1 cellular context compared by ENCODE assay signal in the genomic region with DNA sequence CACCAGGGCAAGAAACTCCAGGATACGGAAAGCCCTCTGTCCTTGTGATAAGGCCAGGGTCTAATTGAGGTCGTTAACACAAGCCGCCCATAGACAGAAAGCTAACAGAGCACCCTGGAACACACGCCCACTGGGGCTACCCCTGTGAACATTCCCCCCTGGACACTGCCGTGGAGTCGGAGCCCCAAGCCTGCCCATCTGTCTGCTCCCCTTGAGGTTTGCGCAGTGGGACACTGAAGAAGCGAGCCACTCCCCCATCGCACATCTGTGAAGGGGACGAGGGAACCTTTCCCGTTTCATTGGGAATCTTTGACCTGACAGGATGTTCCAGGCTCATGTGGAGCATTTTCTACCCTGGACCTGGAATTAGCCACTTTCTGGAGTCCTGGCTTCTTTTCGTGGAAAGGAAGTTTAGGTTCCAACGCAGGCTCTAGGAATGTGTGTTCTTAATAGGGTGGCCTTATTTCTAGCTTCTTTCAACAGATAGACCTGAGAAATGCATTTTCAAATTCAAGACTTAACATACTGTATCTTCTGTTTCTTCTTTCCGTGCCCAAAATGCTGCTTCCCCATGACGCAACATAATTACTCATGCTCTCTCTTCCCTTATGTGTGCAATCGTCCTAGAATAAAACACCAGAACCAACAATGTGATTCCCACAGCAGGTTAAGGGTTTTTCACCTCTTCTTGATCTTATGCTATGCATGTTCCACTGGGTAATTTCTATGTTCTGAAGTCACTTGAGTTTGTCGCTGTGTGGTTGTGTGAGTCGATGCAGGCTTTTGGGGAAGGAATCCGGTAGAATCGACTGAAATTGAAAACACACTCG.
TF ChIP-seq lines count a peak whose summit lies in the region.

No MANE protein-coding gene starts in this region.

TF ChIP-seq in HepG2, 621 proteins besides CTCF, POLR2A, EP300 and RAD21:
- TF ChIP-seq HOXA7 (CRISPR knock-in tag; IDR thresholded peaks at IDR 0.05) (no peak), ZMYM2 (CRISPR knock-in tag; IDR thresholded peaks at IDR 0.05) (no peak), ATF7 (IDR thresholded peaks at IDR 0.05) (0 out of 2 replicates have a peak, but pooled peaks have one; percentile 7), ATF7 (CRISPR knock-in tag; IDR thresholded peaks at IDR 0.05) (no peak), ZNF274 (CRISPR knock-in tag; IDR thresholded peaks at IDR 0.05) (no peak), SUZ12 (IDR thresholded peaks at IDR 0.05; ENCODE audit: low read depth, low read length) (no peak), ZIK1 (CRISPR knock-in tag; IDR thresholded peaks at IDR 0.05; ENCODE audit: borderline replicate concordance, low read depth) (no peak), CEBPB (IDR thresholded peaks at IDR 0.05; ENCODE audit: borderline replicate concordance, low read depth, low read length) (0 out of 2 replicates have a peak, but pooled peaks have one; percentile 49)
- TF ChIP-seq, protein P1, sequence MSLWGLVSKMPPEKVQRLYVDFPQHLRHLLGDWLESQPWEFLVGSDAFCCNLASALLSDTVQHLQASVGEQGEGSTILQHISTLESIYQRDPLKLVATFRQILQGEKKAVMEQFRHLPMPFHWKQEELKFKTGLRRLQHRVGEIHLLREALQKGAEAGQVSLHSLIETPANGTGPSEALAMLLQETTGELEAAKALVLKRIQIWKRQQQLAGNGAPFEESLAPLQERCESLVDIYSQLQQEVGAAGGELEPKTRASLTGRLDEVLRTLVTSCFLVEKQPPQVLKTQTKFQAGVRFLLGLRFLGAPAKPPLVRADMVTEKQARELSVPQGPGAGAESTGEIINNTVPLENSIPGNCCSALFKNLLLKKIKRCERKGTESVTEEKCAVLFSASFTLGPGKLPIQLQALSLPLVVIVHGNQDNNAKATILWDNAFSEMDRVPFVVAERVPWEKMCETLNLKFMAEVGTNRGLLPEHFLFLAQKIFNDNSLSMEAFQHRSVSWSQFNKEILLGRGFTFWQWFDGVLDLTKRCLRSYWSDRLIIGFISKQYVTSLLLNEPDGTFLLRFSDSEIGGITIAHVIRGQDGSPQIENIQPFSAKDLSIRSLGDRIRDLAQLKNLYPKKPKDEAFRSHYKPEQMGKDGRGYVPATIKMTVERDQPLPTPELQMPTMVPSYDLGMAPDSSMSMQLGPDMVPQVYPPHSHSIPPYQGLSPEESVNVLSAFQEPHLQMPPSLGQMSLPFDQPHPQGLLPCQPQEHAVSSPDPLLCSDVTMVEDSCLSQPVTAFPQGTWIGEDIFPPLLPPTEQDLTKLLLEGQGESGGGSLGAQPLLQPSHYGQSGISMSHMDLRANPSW (CRISPR knock-in tag; IDR thresholded peaks at IDR 0.05; ENCODE audit: borderline replicate concordance) = no peak
- TF ChIP-seq, protein P2, sequence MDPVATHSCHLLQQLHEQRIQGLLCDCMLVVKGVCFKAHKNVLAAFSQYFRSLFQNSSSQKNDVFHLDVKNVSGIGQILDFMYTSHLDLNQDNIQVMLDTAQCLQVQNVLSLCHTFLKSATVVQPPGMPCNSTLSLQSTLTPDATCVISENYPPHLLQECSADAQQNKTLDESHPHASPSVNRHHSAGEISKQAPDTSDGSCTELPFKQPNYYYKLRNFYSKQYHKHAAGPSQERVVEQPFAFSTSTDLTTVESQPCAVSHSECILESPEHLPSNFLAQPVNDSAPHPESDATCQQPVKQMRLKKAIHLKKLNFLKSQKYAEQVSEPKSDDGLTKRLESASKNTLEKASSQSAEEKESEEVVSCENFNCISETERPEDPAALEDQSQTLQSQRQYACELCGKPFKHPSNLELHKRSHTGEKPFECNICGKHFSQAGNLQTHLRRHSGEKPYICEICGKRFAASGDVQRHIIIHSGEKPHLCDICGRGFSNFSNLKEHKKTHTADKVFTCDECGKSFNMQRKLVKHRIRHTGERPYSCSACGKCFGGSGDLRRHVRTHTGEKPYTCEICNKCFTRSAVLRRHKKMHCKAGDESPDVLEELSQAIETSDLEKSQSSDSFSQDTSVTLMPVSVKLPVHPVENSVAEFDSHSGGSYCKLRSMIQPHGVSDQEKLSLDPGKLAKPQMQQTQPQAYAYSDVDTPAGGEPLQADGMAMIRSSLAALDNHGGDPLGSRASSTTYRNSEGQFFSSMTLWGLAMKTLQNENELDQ (CRISPR knock-in tag; IDR thresholded peaks at IDR 0.05; ENCODE audit: borderline replicate concordance) = no peak
- TF ChIP-seq, protein P3, sequence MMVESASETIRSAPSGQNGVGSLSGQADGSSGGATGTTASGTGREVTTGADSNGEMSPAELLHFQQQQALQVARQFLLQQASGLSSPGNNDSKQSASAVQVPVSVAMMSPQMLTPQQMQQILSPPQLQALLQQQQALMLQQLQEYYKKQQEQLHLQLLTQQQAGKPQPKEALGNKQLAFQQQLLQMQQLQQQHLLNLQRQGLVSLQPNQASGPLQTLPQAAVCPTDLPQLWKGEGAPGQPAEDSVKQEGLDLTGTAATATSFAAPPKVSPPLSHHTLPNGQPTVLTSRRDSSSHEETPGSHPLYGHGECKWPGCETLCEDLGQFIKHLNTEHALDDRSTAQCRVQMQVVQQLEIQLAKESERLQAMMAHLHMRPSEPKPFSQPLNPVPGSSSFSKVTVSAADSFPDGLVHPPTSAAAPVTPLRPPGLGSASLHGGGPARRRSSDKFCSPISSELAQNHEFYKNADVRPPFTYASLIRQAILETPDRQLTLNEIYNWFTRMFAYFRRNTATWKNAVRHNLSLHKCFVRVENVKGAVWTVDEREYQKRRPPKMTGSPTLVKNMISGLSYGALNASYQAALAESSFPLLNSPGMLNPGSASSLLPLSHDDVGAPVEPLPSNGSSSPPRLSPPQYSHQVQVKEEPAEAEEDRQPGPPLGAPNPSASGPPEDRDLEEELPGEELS (CRISPR knock-in tag; IDR thresholded peaks at IDR 0.05) = no peak
- TF ChIP-seq, protein P4, sequence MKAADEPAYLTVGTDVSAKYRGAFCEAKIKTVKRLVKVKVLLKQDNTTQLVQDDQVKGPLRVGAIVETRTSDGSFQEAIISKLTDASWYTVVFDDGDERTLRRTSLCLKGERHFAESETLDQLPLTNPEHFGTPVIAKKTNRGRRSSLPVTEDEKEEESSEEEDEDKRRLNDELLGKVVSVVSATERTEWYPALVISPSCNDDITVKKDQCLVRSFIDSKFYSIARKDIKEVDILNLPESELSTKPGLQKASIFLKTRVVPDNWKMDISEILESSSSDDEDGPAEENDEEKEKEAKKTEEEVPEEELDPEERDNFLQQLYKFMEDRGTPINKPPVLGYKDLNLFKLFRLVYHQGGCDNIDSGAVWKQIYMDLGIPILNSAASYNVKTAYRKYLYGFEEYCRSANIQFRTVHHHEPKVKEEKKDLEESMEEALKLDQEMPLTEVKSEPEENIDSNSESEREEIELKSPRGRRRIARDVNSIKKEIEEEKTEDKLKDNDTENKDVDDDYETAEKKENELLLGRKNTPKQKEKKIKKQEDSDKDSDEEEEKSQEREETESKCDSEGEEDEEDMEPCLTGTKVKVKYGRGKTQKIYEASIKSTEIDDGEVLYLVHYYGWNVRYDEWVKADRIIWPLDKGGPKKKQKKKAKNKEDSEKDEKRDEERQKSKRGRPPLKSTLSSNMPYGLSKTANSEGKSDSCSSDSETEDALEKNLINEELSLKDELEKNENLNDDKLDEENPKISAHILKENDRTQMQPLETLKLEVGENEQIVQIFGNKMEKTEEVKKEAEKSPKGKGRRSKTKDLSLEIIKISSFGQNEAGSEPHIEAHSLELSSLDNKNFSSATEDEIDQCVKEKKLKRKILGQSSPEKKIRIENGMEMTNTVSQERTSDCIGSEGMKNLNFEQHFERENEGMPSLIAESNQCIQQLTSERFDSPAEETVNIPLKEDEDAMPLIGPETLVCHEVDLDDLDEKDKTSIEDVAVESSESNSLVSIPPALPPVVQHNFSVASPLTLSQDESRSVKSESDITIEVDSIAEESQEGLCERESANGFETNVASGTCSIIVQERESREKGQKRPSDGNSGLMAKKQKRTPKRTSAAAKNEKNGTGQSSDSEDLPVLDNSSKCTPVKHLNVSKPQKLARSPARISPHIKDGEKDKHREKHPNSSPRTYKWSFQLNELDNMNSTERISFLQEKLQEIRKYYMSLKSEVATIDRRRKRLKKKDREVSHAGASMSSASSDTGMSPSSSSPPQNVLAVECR (CRISPR knock-in tag; IDR thresholded peaks at IDR 0.05; ENCODE audit: borderline replicate concordance) = no peak
TF ChIP-seq in HepG2: peak in this region for 2.
